Comparison of ENCODE assay signal across 19 cellular contexts in genomic region chr7:151662291-151662690, GRCh38.
"Had no signal": no experiment of that assay in that cellular context is flagged by ENCODE, and none has a peak within 500 bp of the region (broad histone marks: within the 10 kb centered on the region; RNA-seq: fewer than 3 reads in every experiment).

No MANE protein-coding gene starts in this region.

- H3K27ac ChIP-seq: colonic mucosa, dorsolateral prefrontal cortex, esophagus squamous epithelium, gastroesophageal sphincter, spleen, thoracic aorta, upper lobe of left lung had no signal

- H3K36me3 Mint-ChIP-seq: WTC11 had no signal

- H3K9me3 ChIP-seq: colonic mucosa, esophagus squamous epithelium, thoracic aorta, upper lobe of left lung had no signal

- H3K4me3 ChIP-seq: colonic mucosa, dorsolateral prefrontal cortex, esophagus squamous epithelium, gastroesophageal sphincter, spleen, thoracic aorta, upper lobe of left lung had no signal

- H3K27me3 Mint-ChIP-seq: activated naive CD8-positive, alpha-beta T cell; activated T-cell treated with anti-CD3 and anti-CD28 coated beads, Interleukin-2, amount 50 U/mL, for 24 hours; central memory CD8-positive, alpha-beta T cell; memory B cell had no signal

- H3K4me1 ChIP-seq: colonic mucosa had no signal

- H3K27ac Mint-ChIP-seq: activated naive CD8-positive, alpha-beta T cell; activated T-cell treated with anti-CD3 and anti-CD28 coated beads, Interleukin-2, amount 50 U/mL, for 24 hours; activated T-helper 2 cell treated with anti-CD3 and anti-CD28 coated beads, Interferon-gamma antibody, Interleukin-2, Interleukin-4, amounts not matched to agents 10 μg/mL and 5 μg/mL and 100 μg/mL, durations not matched to agents 14 hours and 24 hours and 36 hours; memory B cell; WTC11 had no signal

- H3K27me3 ChIP-seq: colonic mucosa, dorsolateral prefrontal cortex, esophagus squamous epithelium, gastroesophageal sphincter, spleen, upper lobe of left lung had no signal

- H3K36me3 ChIP-seq: colonic mucosa, thoracic aorta, upper lobe of left lung had no signal

- ATAC-seq: gastroesophageal sphincter, WTC11 had no signal

- H3K9me3 Mint-ChIP-seq: activated T-cell treated with anti-CD3 and anti-CD28 coated beads, Interleukin-2, amount 50 U/mL, for 24 hours; activated T-helper 2 cell treated with anti-CD3 and anti-CD28 coated beads, Interferon-gamma antibody, Interleukin-2, Interleukin-4, amounts not matched to agents 10 μg/mL and 5 μg/mL and 100 μg/mL, durations not matched to agents 14 hours and 24 hours and 36 hours had no signal

- H3K4me3 Mint-ChIP-seq: activated naive CD8-positive, alpha-beta T cell; activated T-cell treated with anti-CD3 and anti-CD28 coated beads, Interleukin-2, amount 50 U/mL, for 24 hours; central memory CD8-positive, alpha-beta T cell; memory B cell; WTC11 had no signal

- FAIRE-seq: astrocyte had no signal

- DNase-seq: activated naive CD4-positive, alpha-beta T cell; activated T-cell treated with anti-CD3 and anti-CD28 coated beads, Interleukin-2, amount 50 U/mL, for 24 hours; colonic mucosa; dorsolateral prefrontal cortex; esophagus squamous epithelium; occipital lobe; spleen; stimulated activated CD4-positive, alpha-beta T cell treated with anti-CD3 and anti-CD28 coated beads, Interleukin-4, amount 100 ng/mL, for 1 hour; stimulated activated naive CD4-positive, alpha-beta T cell treated with Interleukin-2 at 50 U/mL for 16 hours; T-helper 9 cell; upper lobe of left lung had no signal

- H3K4me1 Mint-ChIP-seq: central memory CD8-positive, alpha-beta T cell; WTC11 had no signal
